In genomic region chr19:36849701-36850645, GRCh38 we compare ENCODE assay signal across 1 cellular context.
TF ChIP-seq lines count a peak whose summit lies in the region.

No MANE protein-coding gene starts in this region.

TF ChIP-seq in HepG2, 621 proteins besides CTCF, POLR2A, EP300 and RAD21 (continued from another document and continues in another):
- TF ChIP-seq POLR2AphosphoS5 (IDR thresholded peaks at IDR 0.05; ENCODE audit: low read depth, low read length) (no peak), HIC2 (CRISPR knock-in tag; IDR thresholded peaks at IDR 0.05; ENCODE audit: low read depth) (peak; percentile 15; the same call in 1 of the 2 replicates), ZNF503 (CRISPR knock-in tag; IDR thresholded peaks at IDR 0.05) (no peak), ZNF883 (CRISPR knock-in tag; IDR thresholded peaks at IDR 0.05; ENCODE audit: not compliant biosample characterization) (peak; percentile 81), ZFP82 (CRISPR knock-in tag; IDR thresholded peaks at IDR 0.05; ENCODE audit: borderline replicate concordance) (no peak), PLRG1 (conservative IDR thresholded peaks at IDR 0.05) (no peak), SIN3B (IDR thresholded peaks at IDR 0.05; ENCODE audit: low read length) (no peak), MBD4 (IDR thresholded peaks at IDR 0.05; ENCODE audit: borderline replicate concordance, low read length) (no peak), ZNF124 (CRISPR knock-in tag; IDR thresholded peaks at IDR 0.05) (peak; percentile 53; the same call in 1 of the 2 replicates), RXRB (CRISPR knock-in tag; IDR thresholded peaks at IDR 0.05; ENCODE audit: borderline replicate concordance) (no peak), MTF1 (CRISPR knock-in tag; IDR thresholded peaks at IDR 0.05) (no peak), ZNF780A (CRISPR knock-in tag; IDR thresholded peaks at IDR 0.05) (no peak), POLR2G (IDR thresholded peaks at IDR 0.05; ENCODE audit: low read depth, low read length) (peak; percentile 53; the same call in 1 of the 2 replicates), ZFY (CRISPR knock-in tag; IDR thresholded peaks at IDR 0.05) (peak; percentile 93), HCFC1 (IDR thresholded peaks at IDR 0.05; ENCODE audit: low read depth, low read length) (peak; percentile 85), PHF8 (CRISPR knock-in tag; IDR thresholded peaks at IDR 0.05) (peak; percentile 90), ZNF652 (CRISPR knock-in tag; IDR thresholded peaks at IDR 0.05; ENCODE audit: borderline replicate concordance, low read depth) (no peak; the same call in 1 of the 2 replicates), ZNF556 (CRISPR knock-in tag; IDR thresholded peaks at IDR 0.05; ENCODE audit: borderline replicate concordance) (no peak), ATF6 (CRISPR knock-in tag; conservative IDR thresholded peaks at IDR 0.05) (no peak), MYNN (CRISPR knock-in tag; IDR thresholded peaks at IDR 0.05; ENCODE audit: low read depth) (no peak), ZKSCAN8 (CRISPR knock-in tag; IDR thresholded peaks at IDR 0.05; ENCODE audit: borderline replicate concordance) (no peak), ATRX (CRISPR knock-in tag; IDR thresholded peaks at IDR 0.05; ENCODE audit: borderline replicate concordance) (no peak), ZNF558 (CRISPR knock-in tag; IDR thresholded peaks at IDR 0.05; ENCODE audit: borderline replicate concordance) (no peak), MED8 (CRISPR knock-in tag; IDR thresholded peaks at IDR 0.05; ENCODE audit: insufficient replicate concordance) (peak; percentile 44), KLF15 (CRISPR knock-in tag; IDR thresholded peaks at IDR 0.05; ENCODE audit: borderline replicate concordance) (no peak), SP1 (IDR thresholded peaks at IDR 0.05) (no peak), SP1 (CRISPR knock-in tag; IDR thresholded peaks at IDR 0.05) (no peak)
- TF ChIP-seq, protein P1, sequence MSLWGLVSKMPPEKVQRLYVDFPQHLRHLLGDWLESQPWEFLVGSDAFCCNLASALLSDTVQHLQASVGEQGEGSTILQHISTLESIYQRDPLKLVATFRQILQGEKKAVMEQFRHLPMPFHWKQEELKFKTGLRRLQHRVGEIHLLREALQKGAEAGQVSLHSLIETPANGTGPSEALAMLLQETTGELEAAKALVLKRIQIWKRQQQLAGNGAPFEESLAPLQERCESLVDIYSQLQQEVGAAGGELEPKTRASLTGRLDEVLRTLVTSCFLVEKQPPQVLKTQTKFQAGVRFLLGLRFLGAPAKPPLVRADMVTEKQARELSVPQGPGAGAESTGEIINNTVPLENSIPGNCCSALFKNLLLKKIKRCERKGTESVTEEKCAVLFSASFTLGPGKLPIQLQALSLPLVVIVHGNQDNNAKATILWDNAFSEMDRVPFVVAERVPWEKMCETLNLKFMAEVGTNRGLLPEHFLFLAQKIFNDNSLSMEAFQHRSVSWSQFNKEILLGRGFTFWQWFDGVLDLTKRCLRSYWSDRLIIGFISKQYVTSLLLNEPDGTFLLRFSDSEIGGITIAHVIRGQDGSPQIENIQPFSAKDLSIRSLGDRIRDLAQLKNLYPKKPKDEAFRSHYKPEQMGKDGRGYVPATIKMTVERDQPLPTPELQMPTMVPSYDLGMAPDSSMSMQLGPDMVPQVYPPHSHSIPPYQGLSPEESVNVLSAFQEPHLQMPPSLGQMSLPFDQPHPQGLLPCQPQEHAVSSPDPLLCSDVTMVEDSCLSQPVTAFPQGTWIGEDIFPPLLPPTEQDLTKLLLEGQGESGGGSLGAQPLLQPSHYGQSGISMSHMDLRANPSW (CRISPR knock-in tag; IDR thresholded peaks at IDR 0.05; ENCODE audit: borderline replicate concordance), result no peak
- TF ChIP-seq, protein P2, sequence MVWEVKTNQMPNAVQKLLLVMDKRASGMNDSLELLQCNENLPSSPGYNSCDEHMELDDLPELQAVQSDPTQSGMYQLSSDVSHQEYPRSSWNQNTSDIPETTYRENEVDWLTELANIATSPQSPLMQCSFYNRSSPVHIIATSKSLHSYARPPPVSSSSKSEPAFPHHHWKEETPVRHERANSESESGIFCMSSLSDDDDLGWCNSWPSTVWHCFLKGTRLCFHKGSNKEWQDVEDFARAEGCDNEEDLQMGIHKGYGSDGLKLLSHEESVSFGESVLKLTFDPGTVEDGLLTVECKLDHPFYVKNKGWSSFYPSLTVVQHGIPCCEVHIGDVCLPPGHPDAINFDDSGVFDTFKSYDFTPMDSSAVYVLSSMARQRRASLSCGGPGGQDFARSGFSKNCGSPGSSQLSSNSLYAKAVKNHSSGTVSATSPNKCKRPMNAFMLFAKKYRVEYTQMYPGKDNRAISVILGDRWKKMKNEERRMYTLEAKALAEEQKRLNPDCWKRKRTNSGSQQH (CRISPR knock-in tag; IDR thresholded peaks at IDR 0.05; ENCODE audit: low read depth), result 0 out of 2 replicates have a peak, but pooled peaks have one; percentile 20
- TF ChIP-seq, protein P3, sequence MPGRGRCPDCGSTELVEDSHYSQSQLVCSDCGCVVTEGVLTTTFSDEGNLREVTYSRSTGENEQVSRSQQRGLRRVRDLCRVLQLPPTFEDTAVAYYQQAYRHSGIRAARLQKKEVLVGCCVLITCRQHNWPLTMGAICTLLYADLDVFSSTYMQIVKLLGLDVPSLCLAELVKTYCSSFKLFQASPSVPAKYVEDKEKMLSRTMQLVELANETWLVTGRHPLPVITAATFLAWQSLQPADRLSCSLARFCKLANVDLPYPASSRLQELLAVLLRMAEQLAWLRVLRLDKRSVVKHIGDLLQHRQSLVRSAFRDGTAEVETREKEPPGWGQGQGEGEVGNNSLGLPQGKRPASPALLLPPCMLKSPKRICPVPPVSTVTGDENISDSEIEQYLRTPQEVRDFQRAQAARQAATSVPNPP (CRISPR knock-in tag; IDR thresholded peaks at IDR 0.05), result no peak
- TF ChIP-seq, protein P4, sequence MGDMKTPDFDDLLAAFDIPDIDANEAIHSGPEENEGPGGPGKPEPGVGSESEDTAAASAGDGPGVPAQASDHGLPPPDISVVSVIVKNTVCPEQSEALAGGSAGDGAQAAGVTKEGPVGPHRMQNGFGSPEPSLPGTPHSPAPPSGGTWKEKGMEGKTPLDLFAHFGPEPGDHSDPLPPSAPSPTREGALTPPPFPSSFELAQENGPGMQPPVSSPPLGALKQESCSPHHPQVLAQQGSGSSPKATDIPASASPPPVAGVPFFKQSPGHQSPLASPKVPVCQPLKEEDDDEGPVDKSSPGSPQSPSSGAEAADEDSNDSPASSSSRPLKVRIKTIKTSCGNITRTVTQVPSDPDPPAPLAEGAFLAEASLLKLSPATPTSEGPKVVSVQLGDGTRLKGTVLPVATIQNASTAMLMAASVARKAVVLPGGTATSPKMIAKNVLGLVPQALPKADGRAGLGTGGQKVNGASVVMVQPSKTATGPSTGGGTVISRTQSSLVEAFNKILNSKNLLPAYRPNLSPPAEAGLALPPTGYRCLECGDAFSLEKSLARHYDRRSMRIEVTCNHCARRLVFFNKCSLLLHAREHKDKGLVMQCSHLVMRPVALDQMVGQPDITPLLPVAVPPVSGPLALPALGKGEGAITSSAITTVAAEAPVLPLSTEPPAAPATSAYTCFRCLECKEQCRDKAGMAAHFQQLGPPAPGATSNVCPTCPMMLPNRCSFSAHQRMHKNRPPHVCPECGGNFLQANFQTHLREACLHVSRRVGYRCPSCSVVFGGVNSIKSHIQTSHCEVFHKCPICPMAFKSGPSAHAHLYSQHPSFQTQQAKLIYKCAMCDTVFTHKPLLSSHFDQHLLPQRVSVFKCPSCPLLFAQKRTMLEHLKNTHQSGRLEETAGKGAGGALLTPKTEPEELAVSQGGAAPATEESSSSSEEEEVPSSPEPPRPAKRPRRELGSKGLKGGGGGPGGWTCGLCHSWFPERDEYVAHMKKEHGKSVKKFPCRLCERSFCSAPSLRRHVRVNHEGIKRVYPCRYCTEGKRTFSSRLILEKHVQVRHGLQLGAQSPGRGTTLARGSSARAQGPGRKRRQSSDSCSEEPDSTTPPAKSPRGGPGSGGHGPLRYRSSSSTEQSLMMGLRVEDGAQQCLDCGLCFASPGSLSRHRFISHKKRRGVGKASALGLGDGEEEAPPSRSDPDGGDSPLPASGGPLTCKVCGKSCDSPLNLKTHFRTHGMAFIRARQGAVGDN (CRISPR knock-in tag; IDR thresholded peaks at IDR 0.05), result peak; percentile 74
- TF ChIP-seq, protein P5, sequence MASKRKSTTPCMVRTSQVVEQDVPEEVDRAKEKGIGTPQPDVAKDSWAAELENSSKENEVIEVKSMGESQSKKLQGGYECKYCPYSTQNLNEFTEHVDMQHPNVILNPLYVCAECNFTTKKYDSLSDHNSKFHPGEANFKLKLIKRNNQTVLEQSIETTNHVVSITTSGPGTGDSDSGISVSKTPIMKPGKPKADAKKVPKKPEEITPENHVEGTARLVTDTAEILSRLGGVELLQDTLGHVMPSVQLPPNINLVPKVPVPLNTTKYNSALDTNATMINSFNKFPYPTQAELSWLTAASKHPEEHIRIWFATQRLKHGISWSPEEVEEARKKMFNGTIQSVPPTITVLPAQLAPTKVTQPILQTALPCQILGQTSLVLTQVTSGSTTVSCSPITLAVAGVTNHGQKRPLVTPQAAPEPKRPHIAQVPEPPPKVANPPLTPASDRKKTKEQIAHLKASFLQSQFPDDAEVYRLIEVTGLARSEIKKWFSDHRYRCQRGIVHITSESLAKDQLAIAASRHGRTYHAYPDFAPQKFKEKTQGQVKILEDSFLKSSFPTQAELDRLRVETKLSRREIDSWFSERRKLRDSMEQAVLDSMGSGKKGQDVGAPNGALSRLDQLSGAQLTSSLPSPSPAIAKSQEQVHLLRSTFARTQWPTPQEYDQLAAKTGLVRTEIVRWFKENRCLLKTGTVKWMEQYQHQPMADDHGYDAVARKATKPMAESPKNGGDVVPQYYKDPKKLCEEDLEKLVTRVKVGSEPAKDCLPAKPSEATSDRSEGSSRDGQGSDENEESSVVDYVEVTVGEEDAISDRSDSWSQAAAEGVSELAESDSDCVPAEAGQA (IDR thresholded peaks at IDR 0.05; ENCODE audit: low read depth), result no peak
- TF ChIP-seq, protein P5 (CRISPR knock-in tag; IDR thresholded peaks at IDR 0.05; ENCODE audit: borderline replicate concordance), result peak; percentile 27; the same call in 1 of the 2 replicates
- TF ChIP-seq, protein P6, sequence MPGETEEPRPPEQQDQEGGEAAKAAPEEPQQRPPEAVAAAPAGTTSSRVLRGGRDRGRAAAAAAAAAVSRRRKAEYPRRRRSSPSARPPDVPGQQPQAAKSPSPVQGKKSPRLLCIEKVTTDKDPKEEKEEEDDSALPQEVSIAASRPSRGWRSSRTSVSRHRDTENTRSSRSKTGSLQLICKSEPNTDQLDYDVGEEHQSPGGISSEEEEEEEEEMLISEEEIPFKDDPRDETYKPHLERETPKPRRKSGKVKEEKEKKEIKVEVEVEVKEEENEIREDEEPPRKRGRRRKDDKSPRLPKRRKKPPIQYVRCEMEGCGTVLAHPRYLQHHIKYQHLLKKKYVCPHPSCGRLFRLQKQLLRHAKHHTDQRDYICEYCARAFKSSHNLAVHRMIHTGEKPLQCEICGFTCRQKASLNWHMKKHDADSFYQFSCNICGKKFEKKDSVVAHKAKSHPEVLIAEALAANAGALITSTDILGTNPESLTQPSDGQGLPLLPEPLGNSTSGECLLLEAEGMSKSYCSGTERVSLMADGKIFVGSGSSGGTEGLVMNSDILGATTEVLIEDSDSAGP (CRISPR knock-in tag; IDR thresholded peaks at IDR 0.05; ENCODE audit: borderline replicate concordance), result peak; percentile 14
